ENCODE assay signal across 8 cellular contexts in genomic region chr22:37633693-37634504, GRCh38. TPM values are rescaled to one million over a fixed set of nuclear protein-coding genes. Genes with fewer than 3 reads are reported as not detected.
A peak's percentile ranks its signal among the peaks of the same experiment; 100 is the strongest.
DNase-seq lines count a peak whose midpoint lies in the region; ATAC-seq lines count a peak whose summit lies in the region.

No MANE protein-coding gene starts in this region.

- peak overlapping the region; percentile 88 for H3K27ac ChIP-seq in cingulate gyrus (ENCODE audit: low read depth, low read length)

- no peaks in the 10 kb centered on the region for H3K9me3 ChIP-seq in T-helper 17 cell (ENCODE audit: control insufficient read depth, low read length, poor library complexity, severe bottlenecking)

- ATAC-seq in GM21367 (IDR thresholded peaks at IDR 0.05; ENCODE audit: unreplicated experiment) (peak; percentile 39), HG03575 (IDR thresholded peaks at IDR 0.05; ENCODE audit: extremely low read depth, insufficient number of reproducible peaks, low FRiP score, unreplicated experiment) (peak; percentile 19), T-helper 17 cell (peak; percentile 73), left lobe of liver (peak; percentile 54)

- H3K36me3 Mint-ChIP-seq in T-helper 17 cell (ENCODE audit: low read depth), result no peaks in the 10 kb centered on the region

- peak overlapping the region; percentile 87 for H3K4me3 Mint-ChIP-seq in T-helper 17 cell

- no peaks in the 10 kb centered on the region for H3K27me3 Mint-ChIP-seq in T-helper 17 cell

- peaks cover 59% of the 10 kb centered on the region for H3K4me1 Mint-ChIP-seq in T-helper 17 cell

- peak; percentile 91 for DNase-seq in EH (ENCODE audit: low read depth)
- peak; percentile 35 to 43 (median 42) for DNase-seq in T-helper 17 cell
- peak; percentile 71 for DNase-seq in left lobe of liver (ENCODE audit: low spot score)
- peak; percentile 53 to 69 for DNase-seq in stimulated activated CD4-positive, alpha-beta T cell treated with anti-CD3 and anti-CD28 coated beads, Interleukin-2, amount 100 ng/mL, for 24 hours
- no peak for DNase-seq in NCI-H187 (lab: John Stamatoyannopoulos, UW)

- H3K27ac Mint-ChIP-seq in T-helper 17 cell, result peak overlapping the region; percentile 95

RNA-seq across cellular contexts. Expression of gene SH3BP1, which starts 5.6 kb away (rescaled TPM):
- 10 to 100 TPM; 79.7 to 97.5 TPM for total RNA-seq in T-helper 17 cell
- 3.0 TPM for total RNA-seq in left lobe of liver

RNA-seq across cellular contexts. Expression of gene PDXP, which starts 24.6 kb away (rescaled TPM):
- total RNA-seq in T-helper 17 cell, result 1 to 10 TPM; 2.6 to 3.0 TPM
- total RNA-seq in left lobe of liver, result 40.9 TPM

RNA-seq across cellular contexts. Expression of gene GGA1, which starts 25.3 kb away (rescaled TPM):
- total RNA-seq in T-helper 17 cell (10 to 100 TPM; 70.5 to 86.8 TPM), left lobe of liver (27.3 TPM)

RNA-seq across cellular contexts. Expression of gene LGALS1, which starts 41.5 kb away (rescaled TPM):
- total RNA-seq in T-helper 17 cell, result 100 to 1,000 TPM; 152 to 154 TPM
- 115 TPM for total RNA-seq in left lobe of liver

RNA-seq across cellular contexts. Expression of gene NOL12, which starts 52.2 kb away (rescaled TPM):
- total RNA-seq in T-helper 17 cell (10 to 100 TPM; 26.2 to 34.8 TPM), left lobe of liver (9.9 TPM)

Comparison
In these comparisons a context has a peak if more than half of its experiments do, and no peak if none do; other contexts are left out.
1. DNase-seq: peak in EH (single experiment), T-helper 17 cell (3 of 3), left lobe of liver (single experiment) and stimulated activated CD4-positive, alpha-beta T cell treated with anti-CD3 and anti-CD28 coated beads, Interleukin-2, amount 100 ng/mL, for 24 hours (2 of 2); none in NCI-H187 (0 of 2).
2. ATAC-seq: peak in every context shown above with its lines; median percentile 73 in T-helper 17 cell; 54 in left lobe of liver; 39 in GM21367; 19 in HG03575.
3. RNA of gene SH3BP1, which starts 5.6 kb away (total RNA-seq): 79.7 to 97.5 TPM in T-helper 17 cell; 3.0 TPM in left lobe of liver (single experiment); every median in the first group is over 10 times any median in the second.
4. RNA of gene PDXP, which starts 24.6 kb away (total RNA-seq): 40.9 TPM in left lobe of liver (single experiment); 2.6 to 3.0 TPM in T-helper 17 cell; every median in the first group is over 10 times any median in the second.